In genomic region chr10:35510891-35511290, GRCh38 we compare ENCODE assay signal across 34 cellular contexts.
"Had no signal": no experiment of that assay in that cellular context is flagged by ENCODE, and none has a peak within 500 bp of the region (broad histone marks: within the 10 kb centered on the region; RNA-seq: fewer than 3 reads in every experiment).

No MANE protein-coding gene starts in this region.

- H3K27ac ChIP-seq: cardiac muscle cell, PC-9, VCaP had no signal

- DNase-seq: activated CD4-positive, alpha-beta memory T cell treated with anti-CD3 and anti-CD28 coated beads, Interleukin-2, amount 10 ng/mL, durations not matched to agents 7 days and 5 days; activated CD4-positive, alpha-beta T cell treated with anti-CD3 and anti-CD28 coated beads for 1 hour; activated CD4-positive, alpha-beta T cell treated with anti-CD3 and anti-CD28 coated beads for 48 hours; activated CD4-positive, CD25-positive, alpha-beta regulatory T cell; activated CD8-positive, alpha-beta memory T cell treated with anti-CD3 and anti-CD28 coated beads for 24 hours; activated CD8-positive, alpha-beta memory T cell treated with anti-CD3 and anti-CD28 coated beads, Interleukin-2, amount 10 ng/mL, durations not matched to agents 7 days and 5 days; activated CD8-positive, alpha-beta memory T cell treated with anti-CD3 and anti-CD28 coated beads, Interleukin-2, amount 50 U/mL, for 48 hours; activated effector memory CD4-positive, alpha-beta T cell treated with anti-CD3 and anti-CD28 coated beads, Interleukin-2, amount 50 U/mL, for 16 hours; activated naive CD4-positive, alpha-beta T cell; activated naive CD4-positive, alpha-beta T cell treated with anti-CD3 and anti-CD28 coated beads, Interleukin-2, amount 50 U/mL, for 16 hours; activated naive CD8-positive, alpha-beta T cell treated with anti-CD3 and anti-CD28 coated beads for 36 hours; activated T-cell treated with anti-CD3 and anti-CD28 coated beads, Interleukin-2, amount 50 U/mL, for 48 hours; amniotic stem cell; aorta; KG1; MG63; NCI-H1092 treated with DMSO at 0.1 percent for 48 hours; NCI-H146; NCI-H187; NCI-H2029 treated with DMSO at 0.1 percent for 48 hours; NCI-H2107; NCI-H2171; NCI-H510A; NCI-H526; NCI-H748 treated with DMSO at 0.1 percent for 48 hours; NK-92 treated with Interleukin-12 subunit alpha and Interleukin-12 subunit beta, amount 100 ng/mL, for 24 hours; PC-9; Right ventricle myocardium superior; SW 1271; T-helper 1 cell; T-helper 2 cell; T-helper 9 cell had no signal

- H2AFZ ChIP-seq: PC-9 had no signal

- H3K27ac Mint-ChIP-seq: activated CD4-positive, alpha-beta memory T cell treated with anti-CD3 and anti-CD28 coated beads, Interleukin-2, amount 10 ng/mL, durations not matched to agents 7 days and 5 days; activated CD8-positive, alpha-beta memory T cell treated with anti-CD3 and anti-CD28 coated beads, Interleukin-2, amount 10 ng/mL, durations not matched to agents 7 days and 5 days; activated naive CD8-positive, alpha-beta T cell treated with anti-CD3 and anti-CD28 coated beads for 36 hours had no signal

- H3K4me3 Mint-ChIP-seq: activated CD4-positive, alpha-beta memory T cell treated with anti-CD3 and anti-CD28 coated beads, Interleukin-2, amount 10 ng/mL, durations not matched to agents 7 days and 5 days; activated CD8-positive, alpha-beta memory T cell treated with anti-CD3 and anti-CD28 coated beads, Interleukin-2, amount 10 ng/mL, durations not matched to agents 7 days and 5 days; activated naive CD8-positive, alpha-beta T cell treated with anti-CD3 and anti-CD28 coated beads for 36 hours had no signal

- ATAC-seq: activated CD8-positive, alpha-beta memory T cell treated with anti-CD3 and anti-CD28 coated beads, Interleukin-2, amount 10 ng/mL, durations not matched to agents 7 days and 5 days had no signal

- H3K9me3 ChIP-seq: MG63 had no signal

- H3K36me3 ChIP-seq: MG63 had no signal

- H3K27me3 ChIP-seq: cardiac muscle cell, MG63 had no signal

- H3K4me2 ChIP-seq: PC-9 had no signal

- H3K9me3 Mint-ChIP-seq: activated CD4-positive, alpha-beta memory T cell treated with anti-CD3 and anti-CD28 coated beads, Interleukin-2, amount 10 ng/mL, durations not matched to agents 7 days and 5 days; activated naive CD8-positive, alpha-beta T cell treated with anti-CD3 and anti-CD28 coated beads for 36 hours had no signal

- H3K4me1 Mint-ChIP-seq: activated CD4-positive, alpha-beta memory T cell treated with anti-CD3 and anti-CD28 coated beads, Interleukin-2, amount 10 ng/mL, durations not matched to agents 7 days and 5 days had no signal

- H3K27me3 Mint-ChIP-seq: activated CD4-positive, alpha-beta memory T cell treated with anti-CD3 and anti-CD28 coated beads, Interleukin-2, amount 10 ng/mL, durations not matched to agents 7 days and 5 days; activated CD8-positive, alpha-beta memory T cell treated with anti-CD3 and anti-CD28 coated beads, Interleukin-2, amount 10 ng/mL, durations not matched to agents 7 days and 5 days; activated naive CD8-positive, alpha-beta T cell treated with anti-CD3 and anti-CD28 coated beads for 36 hours had no signal

- H3K4me3 ChIP-seq: cardiac muscle cell, MG63, PC-9 had no signal
